8 cellular contexts compared by ENCODE assay signal in the genomic region with DNA sequence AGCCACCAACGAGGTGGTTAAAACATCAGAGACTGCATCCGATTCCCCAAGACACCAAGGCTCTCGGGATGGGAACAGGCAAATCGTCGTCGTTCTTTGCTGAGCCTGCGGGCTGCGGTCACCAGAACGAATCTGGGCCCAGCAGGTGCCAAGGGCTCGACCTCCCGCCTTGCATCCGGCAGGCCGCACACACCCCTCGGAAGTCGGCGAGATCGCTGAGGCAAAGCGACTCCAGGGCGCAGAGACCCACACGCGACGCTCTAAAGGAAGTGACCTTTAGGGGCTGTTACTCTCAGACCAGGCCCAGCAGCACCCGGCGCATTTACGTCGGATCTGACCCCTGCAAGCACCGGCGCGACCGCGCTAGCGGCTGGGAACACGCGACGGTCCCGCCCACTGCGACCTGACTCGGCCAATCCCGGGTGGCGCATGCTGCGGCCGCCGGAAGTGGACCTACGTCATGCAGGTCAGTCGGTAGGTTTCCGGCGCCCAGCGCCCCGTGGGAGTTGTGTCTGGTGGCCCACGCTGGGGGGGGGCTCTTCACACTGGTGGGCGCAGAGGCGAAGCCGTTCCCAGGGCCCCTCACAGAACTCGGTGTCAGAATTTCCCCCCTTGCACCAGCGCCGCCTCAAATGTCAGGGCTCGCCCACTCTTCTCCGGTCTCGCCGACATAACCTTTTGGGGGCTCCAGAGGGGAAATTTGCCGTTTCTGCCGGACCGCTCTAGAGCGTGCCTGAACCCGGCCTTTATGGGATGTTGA. TPM values are rescaled to one million over a fixed set of nuclear protein-coding genes. Genes with fewer than 3 reads are reported as not detected.
DNase-seq lines count a peak whose midpoint lies in the region; ATAC-seq, FAIRE-seq and TF ChIP-seq lines count a peak whose summit lies in the region.

No MANE protein-coding gene starts in this region.

- H3K4me3 ChIP-seq in brain microvascular endothelial cell (ENCODE audit: low read depth, low read length) (peak overlapping the region; percentile 71), iPS-20b (ENCODE audit: low read length) (peak overlapping the region; percentile 73), BE2C (ENCODE audit: low read depth, low read length) (no peak overlapping the region)

- TF ChIP-seq CTCF in brain microvascular endothelial cell (IDR thresholded peaks at IDR 0.05; ENCODE audit: low read depth, low read length, missing control alignments) (no peak), BE2C (IDR thresholded peaks at IDR 0.05; ENCODE audit: low read depth, low read length) (no peak)

- DNase-seq in GM12892 (ENCODE audit: insufficient read length), result peak; percentile 77
- peak; percentile 50 for DNase-seq in NCI-H1694 (lab: John Stamatoyannopoulos, UW)
- peak; percentile 98 for DNase-seq in UCSD-AML1 (lab: John Stamatoyannopoulos, UW; ENCODE audit: unreplicated experiment)
- DNase-seq in brain microvascular endothelial cell, result peak; percentile 86
- peak; percentile 68 to 89 (median 70) for DNase-seq in stimulated activated CD4-positive, alpha-beta T cell treated with anti-CD3 and anti-CD28 coated beads, Interleukin-12 subunit alpha, Interleukin-12 subunit beta, amount 100 ng/mL, for 48 hours (ENCODE audit: low read depth in 2 of 3, low spot score in 1 of 3)
- DNase-seq in BE2C, result no peak

- peak; percentile 88 for TF ChIP-seq POLR2A in GM12892 (IDR thresholded peaks at IDR 0.05; ENCODE audit: low read depth, low read length)

- FAIRE-seq in GM12892 (lab: Jason Lieb, UNC), result peak; percentile 100

- H3K36me3 ChIP-seq in brain microvascular endothelial cell (replicated peaks), result no peaks in the 10 kb centered on the region
- no peaks in the 10 kb centered on the region for H3K36me3 ChIP-seq in iPS-20b (ENCODE audit: insufficient read depth, low read depth, low read length)
- H3K36me3 ChIP-seq in BE2C, result no peaks in the 10 kb centered on the region

- no peaks in the 10 kb centered on the region for H3K9me3 ChIP-seq in iPS-20b (ENCODE audit: insufficient read depth, low read depth, low read length)
- no peaks in the 10 kb centered on the region for H3K9me3 ChIP-seq in BE2C

- H3K4me1 ChIP-seq in iPS-20b (ENCODE audit: insufficient read depth, low read length), result no peaks in the 10 kb centered on the region; the same call in 1 of the 2 replicates
- no peaks in the 10 kb centered on the region for H3K4me1 ChIP-seq in BE2C

- H3K9ac ChIP-seq in iPS-20b (ENCODE audit: low read depth, low read length), result peak overlapping the region; percentile 79; the same call in 1 of the 2 replicates

- peak overlapping the region; percentile 75 for H3K27ac ChIP-seq in brain microvascular endothelial cell
- peak overlapping the region; percentile 57 for H3K27ac ChIP-seq in iPS-20b (ENCODE audit: low read length)

- peak; percentile 98 for ATAC-seq in HG02798 (IDR thresholded peaks at IDR 0.05; ENCODE audit: poor library complexity, unreplicated experiment)

- no peaks in the 10 kb centered on the region for H3K27me3 ChIP-seq in brain microvascular endothelial cell (replicated peaks)
- no peaks in the 10 kb centered on the region for H3K27me3 ChIP-seq in iPS-20b (ENCODE audit: insufficient read depth, low read length)
- no peaks in the 10 kb centered on the region for H3K27me3 ChIP-seq in BE2C

- in situ Hi-C loops in brain microvascular endothelial cell (cut with HindIII; ENCODE audit: low pct_ligation_motif_present, low sequenced_read_pairs), result no loop called here

RNA-seq across cellular contexts. Expression of gene PARK7, which starts 7.5 kb away (rescaled TPM):
- polyA plus RNA-seq in GM12892 (2012; ENCODE audit: missing spikeins), result 538 TPM
- polyA plus RNA-seq in BE2C (2012; ENCODE audit: insufficient read depth, insufficient read length, low read depth), result 331 TPM

RNA-seq across cellular contexts. Expression of gene TNFRSF9, which starts 13.4 kb away (rescaled TPM):
- 1.5 TPM for polyA plus RNA-seq in GM12892 (2012; ENCODE audit: missing spikeins)
- polyA plus RNA-seq in BE2C (2012; ENCODE audit: insufficient read depth, insufficient read length, low read depth), result 0.17 TPM
